In genomic region chr15:39409876-39410505, GRCh38 we compare ENCODE assay signal across 23 cellular contexts.
"Had no signal": no experiment of that assay in that cellular context is flagged by ENCODE, and none has a peak within 500 bp of the region (broad histone marks: within the 10 kb centered on the region; RNA-seq: fewer than 3 reads in every experiment).

No MANE protein-coding gene starts in this region.

- ATAC-seq: esophagus mucosa; gastrocnemius medialis; heart right ventricle; left lung; natural killer cell treated with Interleukin-12 subunit alpha and Interleukin-12 subunit beta and Interleukin-15 and Interleukin-18, amount 100 ng/mL, for 72 hours had no signal

- H3K9ac ChIP-seq: neural progenitor cell had no signal

- DNase-seq: effector memory CD4-positive, alpha-beta T cell; gastrocnemius medialis; heart right ventricle; hypothalamus; immature natural killer cell; left lung; mesenchymal stem cell; midbrain; nucleus accumbens; pancreas; right cardiac atrium; small intestine; stimulated activated CD4-positive, alpha-beta T cell treated with anti-CD3 and anti-CD28 coated beads, Interleukin-12 subunit alpha, Interleukin-12 subunit beta, amount 100 ng/mL, for 4 hours; stimulated activated naive CD4-positive, alpha-beta T cell; stomach; substantia nigra; transverse colon had no signal

- H3K36me3 Mint-ChIP-seq: immature natural killer cell, neural progenitor cell had no signal

- H3K4me1 Mint-ChIP-seq: neural progenitor cell had no signal

- H3K9me3 ChIP-seq: gastrocnemius medialis, heart right ventricle, left lung, pancreas, stomach, thoracic aorta, transverse colon had no signal

- H3K4me1 ChIP-seq: gastrocnemius medialis, neural progenitor cell, stomach, transverse colon had no signal

- H3K4me3 Mint-ChIP-seq: immature natural killer cell; natural killer cell treated with Interleukin-12 subunit alpha and Interleukin-12 subunit beta and Interleukin-15 and Interleukin-18, amount 100 ng/mL, for 72 hours; neural progenitor cell had no signal

- H3K9me3 Mint-ChIP-seq: natural killer cell treated with Interleukin-12 subunit alpha and Interleukin-12 subunit beta and Interleukin-15 and Interleukin-18, amount 100 ng/mL, for 72 hours had no signal

- H3K27ac Mint-ChIP-seq: immature natural killer cell; natural killer cell treated with Interleukin-12 subunit alpha and Interleukin-12 subunit beta and Interleukin-15 and Interleukin-18, amount 100 ng/mL, for 72 hours; neural progenitor cell; progenitor cell of endocrine pancreas had no signal

- H2AFZ ChIP-seq: neural progenitor cell had no signal

- H3K27ac ChIP-seq: gastrocnemius medialis, heart right ventricle, left lung, neural progenitor cell, pancreas, stomach, thoracic aorta, transverse colon had no signal

- H3K4me2 ChIP-seq: neural progenitor cell had no signal

- H3K27me3 ChIP-seq: gastrocnemius medialis, heart right ventricle, left lung, neural progenitor cell, pancreas, stomach, transverse colon had no signal

- H3K4me3 ChIP-seq: gastrocnemius medialis, heart right ventricle, left lung, lung, neural progenitor cell, pancreas, stomach, thoracic aorta, transverse colon had no signal

- H3K36me3 ChIP-seq: gastrocnemius medialis, heart right ventricle, left lung, neural progenitor cell, pancreas, stomach, thoracic aorta, transverse colon had no signal
